Comparison of ENCODE assay signal across 10 cellular contexts in genomic region chr18:23531912-23532311, GRCh38.
"Had no signal": no experiment of that assay in that cellular context is flagged by ENCODE, and none has a peak within 500 bp of the region (broad histone marks: within the 10 kb centered on the region; RNA-seq: fewer than 3 reads in every experiment).

No MANE protein-coding gene starts in this region.

- DNase-seq: activated CD4-positive, alpha-beta T cell treated with anti-CD3 and anti-CD28 coated beads for 1 hour; activated CD8-positive, alpha-beta memory T cell treated with anti-CD3 and anti-CD28 coated beads for 24 hours; activated naive CD8-positive, alpha-beta T cell treated with anti-CD3 and anti-CD28 coated beads for 36 hours; anterior cingulate cortex; hippocampal formation; ovary; stimulated activated CD4-positive, alpha-beta T cell treated with anti-CD3 and anti-CD28 coated beads, Interleukin-15, amount 100 ng/mL, for 24 hours; stimulated activated CD4-positive, alpha-beta T cell treated with anti-CD3 and anti-CD28 coated beads, Interleukin-4, amount 100 ng/mL, for 4 hours; T1000; tibial artery had no signal

- H3K27ac ChIP-seq: ovary, tibial artery had no signal

- H3K4me1 ChIP-seq: tibial artery had no signal

- H3K27me3 Mint-ChIP-seq: activated naive CD8-positive, alpha-beta T cell treated with anti-CD3 and anti-CD28 coated beads for 36 hours had no signal

- H3K27me3 ChIP-seq: ovary, tibial artery had no signal

- H3K4me3 Mint-ChIP-seq: activated naive CD8-positive, alpha-beta T cell treated with anti-CD3 and anti-CD28 coated beads for 36 hours had no signal

- H3K9me3 ChIP-seq: ovary, tibial artery had no signal

- H3K9me3 Mint-ChIP-seq: activated naive CD8-positive, alpha-beta T cell treated with anti-CD3 and anti-CD28 coated beads for 36 hours had no signal

- H3K4me3 ChIP-seq: ovary, tibial artery had no signal

- H3K36me3 ChIP-seq: ovary had no signal
